In genomic region chr5:96661841-96662724, GRCh38 we compare ENCODE assay signal across 1 cellular context.
TF ChIP-seq lines count a peak whose summit lies in the region.

TSS of gene CAST (plus strand) at chr5:96662376. CDS start at chr5:96662423, 47 bp downstream.

TF ChIP-seq in HepG2, 621 proteins besides CTCF, POLR2A, EP300 and RAD21 (continued from another document and continues in another):
- no peak for TF ChIP-seq ZNF318 (CRISPR knock-in tag; IDR thresholded peaks at IDR 0.05)
- no peak for TF ChIP-seq FOXP4 (CRISPR knock-in tag; IDR thresholded peaks at IDR 0.05)
- TF ChIP-seq ZNF331 (CRISPR knock-in tag; IDR thresholded peaks at IDR 0.05): 0 out of 2 replicates have a peak, but pooled peaks have one; percentile 48
- TF ChIP-seq ZNF746 (CRISPR knock-in tag; IDR thresholded peaks at IDR 0.05): peak; percentile 34; the same call in 1 of the 2 replicates
- TF ChIP-seq PRDM15 (CRISPR knock-in tag; IDR thresholded peaks at IDR 0.05): no peak
- no peak for TF ChIP-seq PLRG1 (conservative IDR thresholded peaks at IDR 0.05)
- peak; percentile 41; the same call in 1 of the 2 replicates for TF ChIP-seq CCDC6 (CRISPR knock-in tag; IDR thresholded peaks at IDR 0.05)
- no peak for TF ChIP-seq ZNF10 (CRISPR knock-in tag; IDR thresholded peaks at IDR 0.05; ENCODE audit: borderline replicate concordance, low read depth)
- TF ChIP-seq ZNF451 (CRISPR knock-in tag; IDR thresholded peaks at IDR 0.05): peak; percentile 61; the same call in 1 of the 2 replicates
- TF ChIP-seq KLF13 (CRISPR knock-in tag; IDR thresholded peaks at IDR 0.05): no peak
- TF ChIP-seq MYC (CRISPR knock-in tag; IDR thresholded peaks at IDR 0.05; ENCODE audit: borderline replicate concordance): no peak
- no peak for TF ChIP-seq MNT (IDR thresholded peaks at IDR 0.05)
- peak; percentile 53; the same call in 1 of the 2 replicates for TF ChIP-seq PHF8 (CRISPR knock-in tag; IDR thresholded peaks at IDR 0.05)
- no peak for TF ChIP-seq SNAI1 (CRISPR knock-in tag; IDR thresholded peaks at IDR 0.05; ENCODE audit: borderline replicate concordance)
- TF ChIP-seq ZNF770 (CRISPR knock-in tag; IDR thresholded peaks at IDR 0.05): peak; percentile 77
- TF ChIP-seq HIC2 (CRISPR knock-in tag; IDR thresholded peaks at IDR 0.05; ENCODE audit: low read depth): no peak; the same call in 1 of the 2 replicates
- TF ChIP-seq TAF1 (CRISPR knock-in tag; IDR thresholded peaks at IDR 0.05): peak; percentile 34
- 0 out of 2 replicates have a peak, but pooled peaks have one; percentile 23 for TF ChIP-seq TFDP2 (CRISPR knock-in tag; IDR thresholded peaks at IDR 0.05)
- TF ChIP-seq CHD2 (IDR thresholded peaks at IDR 0.05; ENCODE audit: low read depth, low read length): peak; percentile 53; the same call in 1 of the 2 replicates
- no peak for TF ChIP-seq ZMAT5 (CRISPR knock-in tag; IDR thresholded peaks at IDR 0.05; ENCODE audit: borderline replicate concordance, low read depth)
- 0 out of 2 replicates have a peak, but pooled peaks have one; percentile 36 for TF ChIP-seq ZFP82 (CRISPR knock-in tag; IDR thresholded peaks at IDR 0.05; ENCODE audit: borderline replicate concordance)
- TF ChIP-seq ZNF678 (CRISPR knock-in tag; IDR thresholded peaks at IDR 0.05): 0 out of 2 replicates have a peak, but pooled peaks have one; percentile 52
- 0 out of 2 replicates have a peak, but pooled peaks have one; percentile 16 for TF ChIP-seq ZNF772 (CRISPR knock-in tag; IDR thresholded peaks at IDR 0.05)
- TF ChIP-seq SIN3B (IDR thresholded peaks at IDR 0.05; ENCODE audit: low read length): no peak
- TF ChIP-seq ZNF546 (CRISPR knock-in tag; conservative IDR thresholded peaks at IDR 0.05): 0 out of 2 replicates have a peak, but pooled peaks have one; percentile 25
- TF ChIP-seq ZNF510 (CRISPR knock-in tag; IDR thresholded peaks at IDR 0.05; ENCODE audit: low read depth): no peak
- TF ChIP-seq ETV5 (CRISPR knock-in tag; IDR thresholded peaks at IDR 0.05; ENCODE audit: borderline replicate concordance): peak; percentile 35; the same call in 1 of the 2 replicates
- peak; percentile 49; the same call in 1 of the 2 replicates for TF ChIP-seq RARA (CRISPR knock-in tag; IDR thresholded peaks at IDR 0.05)
- 0 out of 2 replicates have a peak, but pooled peaks have one; percentile 41 for TF ChIP-seq ZNF878 (CRISPR knock-in tag; IDR thresholded peaks at IDR 0.05)
